ENCODE assay signal across 34 cellular contexts in the genomic region with DNA sequence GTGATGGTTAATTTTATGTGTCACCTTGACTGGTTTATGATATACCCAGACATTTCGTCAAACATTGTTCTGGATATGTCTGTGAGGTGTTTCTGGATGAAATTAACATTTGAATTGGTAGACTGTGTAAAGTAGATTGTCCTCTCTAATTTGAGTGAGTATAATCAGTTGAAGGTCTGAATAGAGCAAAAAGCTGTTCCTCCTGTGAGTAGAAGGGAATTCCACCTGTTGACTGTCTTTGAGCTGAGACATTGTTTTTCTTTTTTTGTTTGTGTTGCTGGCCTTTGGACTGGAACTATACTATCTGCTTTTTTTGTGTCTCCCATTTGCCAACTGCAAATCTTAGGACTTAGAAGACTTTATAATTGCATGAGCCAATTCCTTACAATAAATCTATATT.
"Had no signal": no experiment of that assay in that cellular context is flagged by ENCODE, and none has a peak within 500 bp of the region (broad histone marks: within the 10 kb centered on the region; RNA-seq: fewer than 3 reads in every experiment).

No MANE protein-coding gene starts in this region.

- H3K36me3 Mint-ChIP-seq: activated CD8-positive, alpha-beta memory T cell treated with anti-CD3 and anti-CD28 coated beads, Interleukin-2, amount 10 ng/mL, durations not matched to agents 7 days and 5 days; activated naive CD4-positive, alpha-beta T cell treated with anti-CD3 and anti-CD28 coated beads, Interleukin-2, amount 10 ng/mL, durations not matched to agents 7 days and 5 days; activated naive CD4-positive, alpha-beta T cell treated with anti-CD3 and anti-CD28 coated beads, Interleukin-2, amount 50 U/mL, for 24 hours; activated naive CD8-positive, alpha-beta T cell; activated naive CD8-positive, alpha-beta T cell treated with anti-CD3 and anti-CD28 coated beads, Interleukin-2, amount 10 ng/mL, durations not matched to agents 7 days and 5 days; brain had no signal

- H3K27me3 Mint-ChIP-seq: activated CD4-positive, alpha-beta memory T cell treated with anti-CD3 and anti-CD28 coated beads, Interleukin-2, amount 10 ng/mL, durations not matched to agents 7 days and 5 days; activated CD4-positive, alpha-beta T cell treated with anti-CD3 and anti-CD28 coated beads for 36 hours; activated CD4-positive, alpha-beta T cell treated with anti-CD3 and anti-CD28 coated beads, Interleukin-2, amount 10 ng/mL, durations not matched to agents 7 days and 5 days; activated CD8-positive, alpha-beta memory T cell treated with anti-CD3 and anti-CD28 coated beads, Interleukin-2, amount 10 ng/mL, durations not matched to agents 7 days and 5 days; activated naive CD4-positive, alpha-beta T cell treated with anti-CD3 and anti-CD28 coated beads, Interleukin-2, amount 10 ng/mL, durations not matched to agents 7 days and 5 days; activated naive CD8-positive, alpha-beta T cell; activated naive CD8-positive, alpha-beta T cell treated with anti-CD3 and anti-CD28 coated beads, Interleukin-2, amount 10 ng/mL, durations not matched to agents 7 days and 5 days; activated naive CD8-positive, alpha-beta T cell treated with anti-CD3 and anti-CD28 coated beads, Interleukin-2, amount 50 U/mL, for 24 hours; activated T-cell treated with anti-CD3 and anti-CD28 coated beads, Interleukin-2, amount 50 U/mL, for 24 hours; central memory CD8-positive, alpha-beta T cell had no signal

- H3K4me1 Mint-ChIP-seq: activated CD4-positive, alpha-beta memory T cell treated with anti-CD3 and anti-CD28 coated beads, Interleukin-2, amount 10 ng/mL, durations not matched to agents 7 days and 5 days; activated CD4-positive, alpha-beta T cell treated with anti-CD3 and anti-CD28 coated beads for 36 hours; activated CD4-positive, alpha-beta T cell treated with anti-CD3 and anti-CD28 coated beads, Interleukin-2, amount 10 ng/mL, durations not matched to agents 7 days and 5 days; activated CD8-positive, alpha-beta memory T cell treated with anti-CD3 and anti-CD28 coated beads, Interleukin-2, amount 10 ng/mL, durations not matched to agents 7 days and 5 days; activated naive CD4-positive, alpha-beta T cell treated with anti-CD3 and anti-CD28 coated beads, Interleukin-2, amount 10 ng/mL, durations not matched to agents 7 days and 5 days; activated naive CD4-positive, alpha-beta T cell treated with anti-CD3 and anti-CD28 coated beads, Interleukin-2, amount 50 U/mL, for 24 hours; activated naive CD8-positive, alpha-beta T cell treated with anti-CD3 and anti-CD28 coated beads, Interleukin-2, amount 10 ng/mL, durations not matched to agents 7 days and 5 days; activated naive CD8-positive, alpha-beta T cell treated with anti-CD3 and anti-CD28 coated beads, Interleukin-2, amount 50 U/mL, for 24 hours; central memory CD8-positive, alpha-beta T cell had no signal

- ATAC-seq: activated CD4-positive, alpha-beta T cell treated with anti-CD3 and anti-CD28 coated beads for 36 hours; activated CD4-positive, CD25-positive, alpha-beta regulatory T cell treated with anti-CD3 and anti-CD28 coated beads, Interleukin-2, amount 50 U/mL, for 24 hours; activated CD8-positive, alpha-beta memory T cell treated with anti-CD3 and anti-CD28 coated beads, Interleukin-2, amount 10 ng/mL, durations not matched to agents 7 days and 5 days; activated CD8-positive, alpha-beta T cell treated with anti-CD3 and anti-CD28 coated beads, Interleukin-2, amount 10 ng/mL, durations not matched to agents 7 days and 5 days; activated naive CD8-positive, alpha-beta T cell treated with anti-CD3 and anti-CD28 coated beads, Interleukin-2, amount 50 U/mL, for 24 hours had no signal

- H3K27ac Mint-ChIP-seq: activated CD4-positive, alpha-beta memory T cell treated with anti-CD3 and anti-CD28 coated beads, Interleukin-2, amount 10 ng/mL, durations not matched to agents 7 days and 5 days; activated CD4-positive, alpha-beta T cell treated with anti-CD3 and anti-CD28 coated beads for 36 hours; activated CD4-positive, alpha-beta T cell treated with anti-CD3 and anti-CD28 coated beads, Interleukin-2, amount 10 ng/mL, durations not matched to agents 7 days and 5 days; activated CD8-positive, alpha-beta memory T cell treated with anti-CD3 and anti-CD28 coated beads, Interleukin-2, amount 10 ng/mL, durations not matched to agents 7 days and 5 days; activated CD8-positive, alpha-beta T cell treated with anti-CD3 and anti-CD28 coated beads, Interleukin-2, amount 10 ng/mL, durations not matched to agents 7 days and 5 days; activated naive CD4-positive, alpha-beta T cell treated with anti-CD3 and anti-CD28 coated beads, Interleukin-2, amount 10 ng/mL, durations not matched to agents 7 days and 5 days; activated naive CD4-positive, alpha-beta T cell treated with anti-CD3 and anti-CD28 coated beads, Interleukin-2, amount 50 U/mL, for 24 hours; activated naive CD8-positive, alpha-beta T cell; activated naive CD8-positive, alpha-beta T cell treated with anti-CD3 and anti-CD28 coated beads, Interleukin-2, amount 10 ng/mL, durations not matched to agents 7 days and 5 days; activated naive CD8-positive, alpha-beta T cell treated with anti-CD3 and anti-CD28 coated beads, Interleukin-2, amount 50 U/mL, for 24 hours; activated T-cell treated with anti-CD3 and anti-CD28 coated beads, Interleukin-2, amount 50 U/mL, for 24 hours; activated T-helper 2 cell treated with anti-CD3 and anti-CD28 coated beads, Interferon-gamma antibody, Interleukin-2, Interleukin-4, amounts not matched to agents 10 μg/mL and 5 μg/mL and 100 μg/mL, durations not matched to agents 14 hours and 24 hours and 36 hours; brain; T-helper 2 cell treated with Interferon-gamma antibody and Interleukin-4, amounts not matched to agents 5 μg/mL and 100 μg/mL, for 36 hours had no signal

- DNase-seq: activated CD4-positive, alpha-beta memory T cell treated with anti-CD3 and anti-CD28 coated beads, Interleukin-2, amount 10 ng/mL, durations not matched to agents 7 days and 5 days; activated CD4-positive, alpha-beta T cell treated with anti-CD3 and anti-CD28 coated beads for 1 hour; activated CD4-positive, alpha-beta T cell treated with anti-CD3 and anti-CD28 coated beads for 36 hours; activated CD4-positive, alpha-beta T cell treated with anti-CD3 and anti-CD28 coated beads for 48 hours; activated CD4-positive, alpha-beta T cell treated with anti-CD3 and anti-CD28 coated beads, Interleukin-2, amount 10 ng/mL, durations not matched to agents 7 days and 5 days; activated CD4-positive, alpha-beta T cell treated with anti-CD3 and anti-CD28 coated beads, Interleukin-2, amount 50 U/mL, for 48 hours; activated CD4-positive, CD25-positive, alpha-beta regulatory T cell; activated CD8-positive, alpha-beta memory T cell treated with anti-CD3 and anti-CD28 coated beads for 24 hours; activated CD8-positive, alpha-beta memory T cell treated with anti-CD3 and anti-CD28 coated beads, Interleukin-2, amount 10 ng/mL, durations not matched to agents 7 days and 5 days; activated CD8-positive, alpha-beta memory T cell treated with anti-CD3 and anti-CD28 coated beads, Interleukin-2, amount 50 U/mL, for 48 hours; activated CD8-positive, alpha-beta T cell treated with anti-CD3 and anti-CD28 coated beads, Interleukin-2, amount 10 ng/mL, durations not matched to agents 7 days and 5 days; activated effector memory CD4-positive, alpha-beta T cell treated with Interleukin-2 at 50 U/mL for 16 hours; activated gamma-delta T cell; activated naive CD4-positive, alpha-beta T cell treated with anti-CD3 and anti-CD28 coated beads, Interleukin-2, amount 10 ng/mL, durations not matched to agents 7 days and 5 days; activated naive CD4-positive, alpha-beta T cell treated with Interleukin-2 at 50 U/mL for 16 hours; activated naive CD8-positive, alpha-beta T cell treated with anti-CD3 and anti-CD28 coated beads, Interleukin-2, amount 10 ng/mL, durations not matched to agents 7 days and 5 days; activated naive CD8-positive, alpha-beta T cell treated with anti-CD3 and anti-CD28 coated beads, Interleukin-2, amount 50 U/mL, for 24 hours; activated T-cell treated with anti-CD3 and anti-CD28 coated beads, Interleukin-2, amount 50 U/mL, for 24 hours; activated T-cell treated with anti-CD3 and anti-CD28 coated beads, Interleukin-2, amount 50 U/mL, for 48 hours; amygdala; anterior cingulate cortex; caudate nucleus; cerebellar nuclear complex; colonic mucosa; T-helper 2 cell; T-helper 9 cell had no signal

- H3K4me3 Mint-ChIP-seq: activated CD4-positive, alpha-beta memory T cell treated with anti-CD3 and anti-CD28 coated beads, Interleukin-2, amount 10 ng/mL, durations not matched to agents 7 days and 5 days; activated CD4-positive, alpha-beta T cell treated with anti-CD3 and anti-CD28 coated beads for 36 hours; activated CD4-positive, alpha-beta T cell treated with anti-CD3 and anti-CD28 coated beads, Interleukin-2, amount 10 ng/mL, durations not matched to agents 7 days and 5 days; activated CD8-positive, alpha-beta memory T cell treated with anti-CD3 and anti-CD28 coated beads, Interleukin-2, amount 10 ng/mL, durations not matched to agents 7 days and 5 days; activated CD8-positive, alpha-beta T cell treated with anti-CD3 and anti-CD28 coated beads, Interleukin-2, amount 10 ng/mL, durations not matched to agents 7 days and 5 days; activated naive CD4-positive, alpha-beta T cell treated with anti-CD3 and anti-CD28 coated beads, Interleukin-2, amount 10 ng/mL, durations not matched to agents 7 days and 5 days; activated naive CD4-positive, alpha-beta T cell treated with anti-CD3 and anti-CD28 coated beads, Interleukin-2, amount 50 U/mL, for 24 hours; activated naive CD8-positive, alpha-beta T cell; activated naive CD8-positive, alpha-beta T cell treated with anti-CD3 and anti-CD28 coated beads, Interleukin-2, amount 10 ng/mL, durations not matched to agents 7 days and 5 days; activated naive CD8-positive, alpha-beta T cell treated with anti-CD3 and anti-CD28 coated beads, Interleukin-2, amount 50 U/mL, for 24 hours; activated T-cell treated with anti-CD3 and anti-CD28 coated beads, Interleukin-2, amount 50 U/mL, for 24 hours; brain; central memory CD8-positive, alpha-beta T cell; T-helper 2 cell treated with Interferon-gamma antibody and Interleukin-4, amounts not matched to agents 5 μg/mL and 100 μg/mL, for 36 hours had no signal

- FAIRE-seq: bronchial epithelial cell had no signal

- H3K9me3 Mint-ChIP-seq: activated CD4-positive, alpha-beta T cell treated with anti-CD3 and anti-CD28 coated beads, Interleukin-2, amount 10 ng/mL, durations not matched to agents 7 days and 5 days; activated naive CD8-positive, alpha-beta T cell treated with anti-CD3 and anti-CD28 coated beads, Interleukin-2, amount 50 U/mL, for 24 hours; activated T-cell treated with anti-CD3 and anti-CD28 coated beads, Interleukin-2, amount 50 U/mL, for 24 hours; brain; T-helper 2 cell treated with Interferon-gamma antibody and Interleukin-4, amounts not matched to agents 5 μg/mL and 100 μg/mL, for 36 hours had no signal
